ENCODE assay signal across 8 cellular contexts in the genomic region with DNA sequence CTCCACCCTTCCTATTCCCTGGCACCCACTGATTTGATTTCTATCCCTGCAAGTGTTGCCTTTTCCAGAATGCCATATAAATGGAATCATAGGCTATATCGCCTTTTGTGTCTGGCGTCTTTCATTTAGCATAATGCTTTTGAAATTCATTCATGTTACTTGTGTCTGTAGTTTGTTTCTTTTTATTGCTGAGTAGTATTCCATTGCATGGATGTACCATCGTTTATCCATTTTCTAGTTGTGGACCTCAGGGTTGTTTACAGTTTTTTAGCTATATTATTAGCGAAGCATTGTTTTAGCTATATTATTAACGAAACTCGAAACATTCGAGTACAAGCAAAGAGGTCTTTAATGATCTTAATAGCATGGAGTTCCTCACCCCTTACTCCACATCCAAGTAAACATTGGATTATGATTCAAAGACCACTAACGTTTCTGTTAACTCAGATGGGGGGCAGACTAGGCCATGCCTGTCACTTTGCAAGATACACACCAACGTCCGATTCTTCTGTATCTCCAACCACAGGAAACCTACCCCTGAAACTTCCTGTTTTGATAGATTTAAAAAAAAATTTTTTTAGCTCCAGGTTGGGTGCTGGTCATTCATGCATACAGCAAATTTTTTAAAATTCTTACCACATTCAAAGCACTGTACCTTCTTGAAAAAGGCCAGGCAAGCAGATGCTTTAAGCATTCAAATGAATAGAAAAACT. TPM values are rescaled to one million over a fixed set of nuclear protein-coding genes. Genes with fewer than 3 reads are reported as not detected.
DNase-seq lines count a peak whose midpoint lies in the region; ATAC-seq and TF ChIP-seq lines count a peak whose summit lies in the region.

No MANE protein-coding gene starts in this region.

- no peaks in the 10 kb centered on the region for H3K27me3 ChIP-seq in NT2/D1 (ENCODE audit: insufficient read depth, insufficient read length)
- no peaks in the 10 kb centered on the region for H3K27me3 ChIP-seq in ectodermal cell (ENCODE audit: control insufficient read depth, insufficient read depth, low read length, poor library complexity, severe bottlenecking)

- H3K27ac Mint-ChIP-seq in progenitor cell of endocrine pancreas: peak overlapping the region; percentile 94

- peaks cover 11% of the 10 kb centered on the region for H3K36me3 Mint-ChIP-seq in progenitor cell of endocrine pancreas (ENCODE audit: insufficient read depth)

- H3K4me3 Mint-ChIP-seq in progenitor cell of endocrine pancreas (ENCODE audit: low read depth): peak overlapping the region; percentile 89

- H3K4me1 Mint-ChIP-seq in progenitor cell of endocrine pancreas (ENCODE audit: low read depth): peaks cover 31% of the 10 kb centered on the region

- H3K9me3 Mint-ChIP-seq in progenitor cell of endocrine pancreas (ENCODE audit: low read depth): peaks cover 1% of the 10 kb centered on the region

- H3K9me3 ChIP-seq in NT2/D1 (ENCODE audit: insufficient read depth, low read length): peaks cover 5% of the 10 kb centered on the region; the same call in 1 of the 2 replicates
- no peaks in the 10 kb centered on the region for H3K9me3 ChIP-seq in ectodermal cell (ENCODE audit: control insufficient read depth, low read length)

- H3K27ac ChIP-seq in ectodermal cell (ENCODE audit: insufficient read depth, low read depth, low read length, poor library complexity, severe bottlenecking): no peak overlapping the region

- ATAC-seq in GM18508 (IDR thresholded peaks at IDR 0.05; ENCODE audit: insufficient read depth, unreplicated experiment) (peak; percentile 40), HG02571 (IDR thresholded peaks at IDR 0.05; ENCODE audit: unreplicated experiment) (peak; percentile 22)

- DNase-seq in NT2/D1 (ENCODE audit: low read depth, low spot score): no peak
- DNase-seq in progenitor cell of endocrine pancreas (ENCODE audit: low spot score, unreplicated experiment): no peak
- DNase-seq in DMS53 treated with DMSO at 0.1 percent for 48 hours (lab: John Stamatoyannopoulos, UW; ENCODE audit: unreplicated experiment): no peak
- no peak for DNase-seq in stimulated activated naive CD4-positive, alpha-beta T cell (lab: John Stamatoyannopoulos, UW)
- no peak for DNase-seq in NCI-H524 (lab: John Stamatoyannopoulos, UW)

- peaks cover 12% of the 10 kb centered on the region for H3K36me3 ChIP-seq in NT2/D1 (ENCODE audit: insufficient read depth, insufficient read length, low read length)
- H3K36me3 ChIP-seq in ectodermal cell (ENCODE audit: control insufficient read depth, insufficient read depth, low read length): peaks cover 13% of the 10 kb centered on the region

- WGBS in ectodermal cell, 2 experiments: 91% methylated on average over 10 of the region's 10 CpGs

- no peak for TF ChIP-seq CTCF in progenitor cell of endocrine pancreas (IDR thresholded peaks at IDR 0.05; ENCODE audit: unreplicated experiment)

- peak overlapping the region; percentile 94 for H3K9ac ChIP-seq in NT2/D1 (ENCODE audit: insufficient read length, low read depth)

- H3K4me3 ChIP-seq in NT2/D1 (ENCODE audit: insufficient read length, low read depth) (peak overlapping the region; percentile 95), ectodermal cell (ENCODE audit: insufficient read depth, low read depth, low read length) (peak overlapping the region; percentile 91)

- H3K27me3 Mint-ChIP-seq in progenitor cell of endocrine pancreas: no peaks in the 10 kb centered on the region

- no peaks in the 10 kb centered on the region for H3K4me1 ChIP-seq in NT2/D1 (ENCODE audit: insufficient read depth, insufficient read length)
- peaks cover 5% of the 10 kb centered on the region for H3K4me1 ChIP-seq in ectodermal cell (ENCODE audit: control insufficient read depth, insufficient read depth, low read length)

RNA-seq across cellular contexts. Expression of gene DCK, which starts 1.1 kb away (rescaled TPM):
- 29.7 TPM for polyA plus RNA-seq in ectodermal cell (2013, experiment 1 of 4)
- 29.1 TPM for polyA plus RNA-seq in ectodermal cell (2013, experiment 2 of 4)
- 28.7 TPM for polyA plus RNA-seq in ectodermal cell (2013, experiment 3 of 4)
- 31.1 TPM for polyA plus RNA-seq in ectodermal cell (2013, experiment 4 of 4)
- total RNA-seq in progenitor cell of endocrine pancreas: 15.3 and 19.6 TPM in 2 replicates
